In genomic region chr1:168581799-168582572, GRCh38 we compare ENCODE assay signal across 33 cellular contexts. TPM values are rescaled to one million over a fixed set of nuclear protein-coding genes. Genes with fewer than 3 reads are reported as not detected.
"Had no signal": no experiment of that assay in that cellular context is flagged by ENCODE, and none has a peak within 500 bp of the region (broad histone marks: within the 10 kb centered on the region; RNA-seq: fewer than 3 reads in every experiment).

No MANE protein-coding gene starts in this region.

- H3K9me3 Mint-ChIP-seq: activated CD4-positive, alpha-beta memory T cell treated with anti-CD3 and anti-CD28 coated beads, Interleukin-2, amount 10 ng/mL, durations not matched to agents 7 days and 5 days; activated T-cell treated with anti-CD3 and anti-CD28 coated beads, Interleukin-2, amount 50 U/mL, for 4 hours; activated T-helper 17 cell treated with anti-CD3 and anti-CD28 coated beads, Interleukin-2, amount 50 U/mL, for 72 hours; brain had no signal

- H3K4me3 Mint-ChIP-seq: activated CD4-positive, alpha-beta memory T cell treated with anti-CD3 and anti-CD28 coated beads, Interleukin-2, amount 10 ng/mL, durations not matched to agents 7 days and 5 days; activated CD4-positive, alpha-beta T cell treated with anti-CD3 and anti-CD28 coated beads for 36 hours; activated CD4-positive, alpha-beta T cell treated with anti-CD3 and anti-CD28 coated beads, Interleukin-2, amount 10 ng/mL, durations not matched to agents 24 days and 14 days; activated naive CD8-positive, alpha-beta T cell; activated T-cell treated with anti-CD3 and anti-CD28 coated beads, Interleukin-2, amount 50 U/mL, for 4 hours; activated T-helper 17 cell treated with anti-CD3 and anti-CD28 coated beads, Interleukin-2, amount 50 U/mL, for 72 hours; brain had no signal

- ATAC-seq: activated CD4-positive, alpha-beta T cell treated with anti-CD3 and anti-CD28 coated beads for 36 hours; activated T-cell treated with anti-CD3 and anti-CD28 coated beads, Interleukin-2, amount 50 U/mL, for 4 hours; activated T-helper 17 cell treated with anti-CD3 and anti-CD28 coated beads, Interleukin-2, amount 50 U/mL, for 72 hours had no signal

- H3K4me3 ChIP-seq: ascending aorta, breast epithelium, cardiac muscle cell, colonic mucosa, esophagus squamous epithelium, gastroesophageal sphincter had no signal

- DNase-seq: activated CD4-positive, alpha-beta memory T cell treated with anti-CD3 and anti-CD28 coated beads, Interleukin-2, amount 10 ng/mL, durations not matched to agents 7 days and 5 days; activated CD4-positive, alpha-beta T cell treated with anti-CD3 and anti-CD28 coated beads for 36 hours; activated CD4-positive, alpha-beta T cell treated with anti-CD3 and anti-CD28 coated beads, Interleukin-2, amount 10 ng/mL, durations not matched to agents 24 days and 14 days; activated CD4-positive, CD25-positive, alpha-beta regulatory T cell; activated CD4-positive, CD25-positive, alpha-beta regulatory T cell treated with anti-CD3 and anti-CD28 coated beads, Interleukin-2, amount 50 U/mL, for 72 hours; activated CD8-positive, alpha-beta memory T cell treated with anti-CD3 and anti-CD28 coated beads, Interleukin-2, amount 50 U/mL, for 48 hours; activated effector memory CD4-positive, alpha-beta T cell treated with Interleukin-2 at 50 U/mL for 16 hours; activated gamma-delta T cell treated with Interleukin-2 at 50 U/mL for 16 hours; activated naive CD4-positive, alpha-beta T cell treated with anti-CD3 and anti-CD28 coated beads, Interleukin-2, amount 50 U/mL, for 16 hours; activated naive CD4-positive, alpha-beta T cell treated with Interleukin-2 at 50 U/mL for 16 hours; activated T-cell treated with anti-CD3 and anti-CD28 coated beads for 4 hours; activated T-cell treated with anti-CD3 and anti-CD28 coated beads, Interleukin-2, amount 50 U/mL, for 4 hours; central memory CD4-positive, alpha-beta T cell; cerebellar nuclear complex; colonic mucosa; effector CD8-positive, alpha-beta T cell; esophagus squamous epithelium; foreskin melanocyte; T-helper 2 cell had no signal

- H3K27me3 Mint-ChIP-seq: activated CD4-positive, alpha-beta memory T cell treated with anti-CD3 and anti-CD28 coated beads, Interleukin-2, amount 10 ng/mL, durations not matched to agents 7 days and 5 days; activated CD4-positive, alpha-beta T cell treated with anti-CD3 and anti-CD28 coated beads for 36 hours; activated naive CD8-positive, alpha-beta T cell; activated T-helper 17 cell treated with anti-CD3 and anti-CD28 coated beads, Interleukin-2, amount 50 U/mL, for 72 hours had no signal

- H3K27ac Mint-ChIP-seq: activated CD4-positive, alpha-beta memory T cell treated with anti-CD3 and anti-CD28 coated beads, Interleukin-2, amount 10 ng/mL, durations not matched to agents 7 days and 5 days; activated CD4-positive, alpha-beta T cell treated with anti-CD3 and anti-CD28 coated beads for 36 hours; activated CD4-positive, alpha-beta T cell treated with anti-CD3 and anti-CD28 coated beads, Interleukin-2, amount 10 ng/mL, durations not matched to agents 24 days and 14 days; activated naive CD8-positive, alpha-beta T cell; activated T-helper 17 cell treated with anti-CD3 and anti-CD28 coated beads, Interleukin-2, amount 50 U/mL, for 72 hours had no signal

- H3K27me3 ChIP-seq: ascending aorta, breast epithelium, cardiac muscle cell, colonic mucosa, esophagus squamous epithelium, gastroesophageal sphincter had no signal

- H3K4me1 ChIP-seq: breast epithelium, colonic mucosa, esophagus squamous epithelium had no signal

- H3K4me1 Mint-ChIP-seq: activated CD4-positive, alpha-beta memory T cell treated with anti-CD3 and anti-CD28 coated beads, Interleukin-2, amount 10 ng/mL, durations not matched to agents 7 days and 5 days; activated CD4-positive, alpha-beta T cell treated with anti-CD3 and anti-CD28 coated beads for 36 hours; activated T-helper 17 cell treated with anti-CD3 and anti-CD28 coated beads, Interleukin-2, amount 50 U/mL, for 72 hours had no signal

- H3K9me3 ChIP-seq: ascending aorta, breast epithelium, colonic mucosa, esophagus squamous epithelium, gastroesophageal sphincter had no signal

- H3K36me3 ChIP-seq: ascending aorta, breast epithelium, cardiac muscle cell, colonic mucosa, esophagus squamous epithelium, gastroesophageal sphincter had no signal

- H3K27ac ChIP-seq: ascending aorta, breast epithelium, cardiac muscle cell, colonic mucosa, epithelial cell of prostate, esophagus squamous epithelium, gastroesophageal sphincter had no signal

RNA-seq across cellular contexts. Expression of gene XCL1, which starts 5.6 kb away (rescaled TPM):
- total RNA-seq: ascending aorta, dermis microvascular lymphatic vessel endothelial cell, endothelial cell of umbilical vein, fibroblast of lung, fibroblast of villous mesenchyme, glomerular endothelial cell had no signal
- polyA plus RNA-seq: endothelial cell of umbilical vein, fibroblast of lung had no signal

RNA-seq across cellular contexts. Expression of gene XCL2, which starts 38.2 kb away (rescaled TPM):
- total RNA-seq: activated CD4-positive, alpha-beta memory T cell treated with anti-CD3 and anti-CD28 coated beads, Interleukin-2, amount 10 ng/mL, durations not matched to agents 7 days and 5 days; activated T-helper 17 cell treated with anti-CD3 and anti-CD28 coated beads, Interleukin-2, amount 50 U/mL, for 72 hours; ascending aorta; cardiac muscle cell; colonic mucosa; dermis microvascular lymphatic vessel endothelial cell; endothelial cell of umbilical vein; fibroblast of lung; fibroblast of villous mesenchyme; glomerular endothelial cell had no signal
- polyA plus RNA-seq: endothelial cell of umbilical vein, esophagus, fibroblast of lung had no signal
